ENCODE assay signal across 8 cellular contexts in the genomic region with DNA sequence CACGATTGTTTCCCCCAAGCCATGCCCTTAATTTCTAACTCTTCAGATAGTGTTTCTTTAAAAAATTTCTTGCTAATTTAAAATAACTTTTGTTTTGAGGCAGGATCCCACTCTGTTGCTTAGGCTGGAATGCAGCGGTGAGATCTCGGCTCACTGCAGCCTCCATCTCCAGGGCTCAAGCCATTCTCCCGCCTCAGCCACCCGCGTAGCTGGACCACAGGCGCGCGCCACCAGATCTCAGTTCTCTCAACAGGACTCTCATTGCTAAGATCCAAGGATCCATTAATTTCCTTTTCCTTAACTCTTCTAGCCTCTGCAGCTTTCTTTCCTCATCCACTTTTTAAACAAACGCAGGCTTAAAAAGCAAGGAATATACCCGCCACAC. TPM values are rescaled to one million over a fixed set of nuclear protein-coding genes. Genes with fewer than 3 reads are reported as not detected.
DNase-seq lines count a peak whose midpoint lies in the region; ATAC-seq and TF ChIP-seq lines count a peak whose summit lies in the region.

No MANE protein-coding gene starts in this region.

- DNase-seq in GM12865 (ENCODE audit: low read depth) = no peak
- no peak for DNase-seq in H7
- DNase-seq in NCI-H69 (lab: John Stamatoyannopoulos, UW) = peak; percentile 86
- no peak for DNase-seq in effector memory CD4-positive, alpha-beta T cell
- no peak for DNase-seq in natural killer cell treated with Interleukin-12 subunit alpha and Interleukin-12 subunit beta and Interleukin-15 and Interleukin-18, amount 100 ng/mL, for 72 hours (ENCODE audit: low spot score)
- DNase-seq in AG08395 (ENCODE audit: low spot score) = no peak
- DNase-seq in MV-4-11 (lab: John Stamatoyannopoulos, UW) = no peak
- DNase-seq in NCI-H510A treated with DMSO at 0.1 percent for 48 hours (lab: John Stamatoyannopoulos, UW) = no peak

- peak; percentile 50 to 56 for ATAC-seq in natural killer cell treated with Interleukin-12 subunit alpha and Interleukin-12 subunit beta and Interleukin-15 and Interleukin-18, amount 100 ng/mL, for 72 hours

- peaks cover 2% of the 10 kb centered on the region for H3K36me3 ChIP-seq in H7 (replicated peaks; ENCODE audit: control insufficient read depth, insufficient read depth, low read length)
- peaks cover under 1% of the 10 kb centered on the region for H3K36me3 ChIP-seq in effector memory CD4-positive, alpha-beta T cell (ENCODE audit: control insufficient read depth, insufficient read depth, low read length)

- H3K9me3 ChIP-seq in effector memory CD4-positive, alpha-beta T cell (ENCODE audit: control insufficient read depth, low read length) = no peaks in the 10 kb centered on the region

- peak overlapping the region; percentile 96 for H3K4me3 ChIP-seq in GM12865 (ENCODE audit: low read depth, low read length)
- H3K4me3 ChIP-seq in H7 (ENCODE audit: insufficient read depth, low read depth, low read length) = peak overlapping the region; percentile 94
- peak overlapping the region; percentile 88 for H3K4me3 ChIP-seq in effector memory CD4-positive, alpha-beta T cell (ENCODE audit: insufficient read depth, low read depth, low read length, poor library complexity, severe bottlenecking)

- no peaks in the 10 kb centered on the region for H3K27me3 ChIP-seq in H7 (ENCODE audit: control insufficient read depth, insufficient read depth, low read length)
- no peaks in the 10 kb centered on the region for H3K27me3 ChIP-seq in effector memory CD4-positive, alpha-beta T cell (replicated peaks; ENCODE audit: control insufficient read depth, insufficient read depth, low read length, poor library complexity, severe bottlenecking)

- peak overlapping the region; percentile 95 for H3K4me3 Mint-ChIP-seq in natural killer cell treated with Interleukin-12 subunit alpha and Interleukin-12 subunit beta and Interleukin-15 and Interleukin-18, amount 100 ng/mL, for 72 hours

- peaks cover 8% of the 10 kb centered on the region for H3K36me3 Mint-ChIP-seq in natural killer cell treated with Interleukin-12 subunit alpha and Interleukin-12 subunit beta and Interleukin-15 and Interleukin-18, amount 100 ng/mL, for 72 hours

- H3K27me3 Mint-ChIP-seq in natural killer cell treated with Interleukin-12 subunit alpha and Interleukin-12 subunit beta and Interleukin-15 and Interleukin-18, amount 100 ng/mL, for 72 hours = no peaks in the 10 kb centered on the region

- H3K9me3 Mint-ChIP-seq in natural killer cell treated with Interleukin-12 subunit alpha and Interleukin-12 subunit beta and Interleukin-15 and Interleukin-18, amount 100 ng/mL, for 72 hours = no peaks in the 10 kb centered on the region

- peaks cover 22% of the 10 kb centered on the region for H3K4me1 ChIP-seq in effector memory CD4-positive, alpha-beta T cell (ENCODE audit: control insufficient read depth, insufficient read depth, low read length, poor library complexity, severe bottlenecking)

- H3K27ac ChIP-seq in effector memory CD4-positive, alpha-beta T cell (ENCODE audit: insufficient read depth, low read length, poor library complexity, severe bottlenecking) = peak overlapping the region; percentile 89

- peaks cover 29 to 41% of the 10 kb centered on the region in 2 donors for H3K4me1 Mint-ChIP-seq in natural killer cell treated with Interleukin-12 subunit alpha and Interleukin-12 subunit beta and Interleukin-15 and Interleukin-18, amount 100 ng/mL, for 72 hours (ENCODE audit: low read depth in 2 of 2)

- no peak for TF ChIP-seq CTCF in GM12865 (IDR thresholded peaks at IDR 0.05; ENCODE audit: insufficient read depth, low read depth, low read length, missing control alignments)

- H3K27ac Mint-ChIP-seq in natural killer cell treated with Interleukin-12 subunit alpha and Interleukin-12 subunit beta and Interleukin-15 and Interleukin-18, amount 100 ng/mL, for 72 hours = peak overlapping the region; percentile 84 to 99

RNA-seq across cellular contexts. Expression of a gene that starts 0.3 kb away (rescaled TPM):
- total RNA-seq in H7 (2014; rRNA removed; shearing (Covaris generic)) = 24.5 and 36.8 TPM in 2 replicates
- 10 to 100 TPM; 47.7 to 60.6 TPM for total RNA-seq in natural killer cell treated with Interleukin-12 subunit alpha and Interleukin-12 subunit beta and Interleukin-15 and Interleukin-18, amount 100 ng/mL, for 72 hours

RNA-seq across cellular contexts. Expression of a gene that starts 42.3 kb away (rescaled TPM):
- total RNA-seq in H7 (2014; rRNA removed; shearing (Covaris generic)) = 19.3 and 27.0 TPM in 2 replicates
- total RNA-seq in natural killer cell treated with Interleukin-12 subunit alpha and Interleukin-12 subunit beta and Interleukin-15 and Interleukin-18, amount 100 ng/mL, for 72 hours = 10 to 100 TPM; 19.6 to 25.5 TPM

RNA-seq across cellular contexts. Expression of a gene that starts 42.5 kb away (rescaled TPM):
- total RNA-seq in H7 (2014; rRNA removed; shearing (Covaris generic)) = 84.6 and 171 TPM in 2 replicates
- total RNA-seq in natural killer cell treated with Interleukin-12 subunit alpha and Interleukin-12 subunit beta and Interleukin-15 and Interleukin-18, amount 100 ng/mL, for 72 hours = 100 to 1,000 TPM; 146 to 329 TPM
